In the genomic region with DNA sequence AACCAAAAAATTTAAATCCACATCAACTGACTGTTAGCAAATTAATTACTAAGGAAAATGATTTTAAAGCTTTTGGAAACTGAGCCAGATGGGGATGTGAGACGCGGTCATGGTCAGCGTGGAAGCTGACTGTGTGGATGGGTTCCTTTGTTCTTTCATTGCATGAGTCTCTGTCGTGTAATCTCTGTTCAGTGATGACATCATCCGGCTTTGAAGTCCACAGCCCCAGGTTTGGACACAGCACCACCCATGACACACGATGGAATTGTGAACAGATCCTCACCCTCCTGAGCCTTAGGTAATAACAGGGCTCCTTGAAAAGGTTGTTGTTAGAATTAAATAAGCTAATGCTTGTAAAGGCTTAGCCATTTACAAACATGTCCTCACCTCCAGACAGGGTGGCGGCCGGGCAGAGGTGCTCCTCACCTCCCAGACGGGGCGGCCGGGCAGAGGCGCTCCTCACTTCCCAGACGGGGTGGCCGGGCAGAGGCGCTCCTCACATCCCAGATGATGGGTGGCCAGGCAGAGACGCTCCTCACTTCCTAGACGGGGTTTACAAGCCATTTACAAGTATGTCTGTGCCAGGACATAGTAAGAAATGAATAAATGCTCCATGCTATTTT, we compare ENCODE assay signal across 24 cellular contexts.
DNase-seq lines count a peak whose midpoint lies in the region; TF ChIP-seq lines count a peak whose summit lies in the region.
"Had no signal": no experiment of that assay in that cellular context is flagged by ENCODE, and none has a peak within 500 bp of the region (broad histone marks: within the 10 kb centered on the region; RNA-seq: fewer than 3 reads in every experiment).

No MANE protein-coding gene starts in this region.

- H3K36me3 Mint-ChIP-seq in type B pancreatic cell (no peaks in the 10 kb centered on the region), endodermal cell (ENCODE audit: low read depth) (no peaks in the 10 kb centered on the region)
- H3K36me3 Mint-ChIP-seq in activated T-helper 1 cell treated with anti-CD3 and anti-CD28 coated beads, Interleukin-12 subunit alpha, Interleukin-12 subunit beta, Interleukin-2, Interleukin-4 antibody, amounts not matched to agents 30 ng/mL and 10 ng/mL and 1 ng/mL, durations not matched to agents 14 hours and 24 hours and 36 hours (ENCODE audit: low read depth): no peaks in the 10 kb centered on the region
- H3K36me3 Mint-ChIP-seq: CD14-positive monocyte had no signal

- peak; percentile 14 for DNase-seq in activated effector memory CD4-positive, alpha-beta T cell treated with anti-CD3 and anti-CD28 coated beads, Interleukin-2, amount 50 U/mL, for 16 hours
- DNase-seq in activated effector memory CD4-positive, alpha-beta T cell treated with Interleukin-2 at 50 U/mL for 16 hours: no peak
- peak; percentile 30 for DNase-seq in SW480 (ENCODE audit: low spot score)
- peak; percentile 37 for DNase-seq in mesenteric fat pad (ENCODE audit: low spot score)
- DNase-seq in type B pancreatic cell (ENCODE audit: extremely low spot score, unreplicated experiment): peak; percentile 7
- DNase-seq in activated T-helper 1 cell treated with anti-CD3 and anti-CD28 coated beads, Interleukin-12 subunit alpha, Interleukin-12 subunit beta, Interleukin-2, Interleukin-4 antibody, amounts not matched to agents 30 ng/mL and 10 ng/mL and 1 ng/mL, durations not matched to agents 14 hours and 24 hours and 36 hours (ENCODE audit: low spot score): no peak
- DNase-seq in endodermal cell: no peak
- no peak for DNase-seq in SK-N-DZ (ENCODE audit: low spot score)
- DNase-seq: 8988T; ACHN; AML-193; BE2C; CD4-positive, alpha-beta T cell; CD8-positive, alpha-beta memory T cell; DMS 273 treated with DMSO at 0.1 percent for 48 hours; DMS79; EL; GDM1; GOT3 had no signal

- H3K9me3 ChIP-seq in endodermal cell (ENCODE audit: control insufficient read depth, low read length): peaks cover 74% of the 10 kb centered on the region
- H3K9me3 ChIP-seq: BE2C, HAP-1 had no signal

- H3K4me1 Mint-ChIP-seq in type B pancreatic cell (ENCODE audit: unreplicated experiment): no peaks in the 10 kb centered on the region
- H3K4me1 Mint-ChIP-seq in activated T-helper 1 cell treated with anti-CD3 and anti-CD28 coated beads, Interleukin-12 subunit alpha, Interleukin-12 subunit beta, Interleukin-2, Interleukin-4 antibody, amounts not matched to agents 30 ng/mL and 10 ng/mL and 1 ng/mL, durations not matched to agents 14 hours and 24 hours and 36 hours (ENCODE audit: low read depth): no peaks in the 10 kb centered on the region
- H3K4me1 Mint-ChIP-seq in endodermal cell: no peaks in the 10 kb centered on the region
- H3K4me1 Mint-ChIP-seq: CD14-positive monocyte; CD8-positive, alpha-beta memory T cell had no signal

- H3K4me3 Mint-ChIP-seq in type B pancreatic cell (no peak overlapping the region), endodermal cell (no peak overlapping the region)
- H3K4me3 Mint-ChIP-seq in activated T-helper 1 cell treated with anti-CD3 and anti-CD28 coated beads, Interleukin-12 subunit alpha, Interleukin-12 subunit beta, Interleukin-2, Interleukin-4 antibody, amounts not matched to agents 30 ng/mL and 10 ng/mL and 1 ng/mL, durations not matched to agents 14 hours and 24 hours and 36 hours: no peak overlapping the region
- H3K4me3 Mint-ChIP-seq: CD14-positive monocyte; CD4-positive, alpha-beta T cell; CD8-positive, alpha-beta memory T cell had no signal

- H3K4me1 ChIP-seq in endodermal cell (ENCODE audit: control insufficient read depth, insufficient read depth, low read length): no peaks in the 10 kb centered on the region
- H3K4me1 ChIP-seq: A549, BE2C, HAP-1 had no signal

- no peaks in the 10 kb centered on the region for H3K36me3 ChIP-seq in endodermal cell (ENCODE audit: control insufficient read depth, insufficient read depth, low read length)
- H3K36me3 ChIP-seq: BE2C; BLaER1 treated with 17β-estradiol and CSF1 and Interleukin-3, amounts not matched to agents 10 nM and 100 nM; HAP-1 had no signal

- H3K27ac Mint-ChIP-seq in type B pancreatic cell: no peak overlapping the region
- H3K27ac Mint-ChIP-seq in activated T-helper 1 cell treated with anti-CD3 and anti-CD28 coated beads, Interleukin-12 subunit alpha, Interleukin-12 subunit beta, Interleukin-2, Interleukin-4 antibody, amounts not matched to agents 30 ng/mL and 10 ng/mL and 1 ng/mL, durations not matched to agents 14 hours and 24 hours and 36 hours: no peak overlapping the region
- H3K27ac Mint-ChIP-seq in endodermal cell: no peak overlapping the region
- H3K27ac Mint-ChIP-seq: CD14-positive monocyte; CD4-positive, alpha-beta T cell; CD8-positive, alpha-beta memory T cell had no signal

- no peaks in the 10 kb centered on the region for H3K27me3 ChIP-seq in endodermal cell (ENCODE audit: control insufficient read depth, insufficient read depth, low read length, poor library complexity, severe bottlenecking)
- H3K27me3 ChIP-seq: BE2C; BLaER1 treated with 17β-estradiol and CSF1 and Interleukin-3, amounts not matched to agents 10 nM and 100 nM had no signal

- intact Hi-C loops in activated T-helper 1 cell treated with anti-CD3 and anti-CD28 coated beads, Interleukin-12 subunit alpha, Interleukin-12 subunit beta, Interleukin-2, Interleukin-4 antibody, amounts not matched to agents 30 ng/mL and 10 ng/mL and 1 ng/mL, durations not matched to agents 14 hours and 24 hours and 36 hours (cut with micrococcal nuclease): no loop called here

- H3K9ac ChIP-seq in endodermal cell (ENCODE audit: extremely low read depth, low read length, poor library complexity, severe bottlenecking): no peak overlapping the region
- H3K9ac ChIP-seq: BLaER1 treated with 17β-estradiol and CSF1 and Interleukin-3, amounts not matched to agents 10 nM and 100 nM had no signal

- no peak overlapping the region for H3K27ac ChIP-seq in endodermal cell (ENCODE audit: low read depth, low read length)
- H3K27ac ChIP-seq: A549; BLaER1 treated with 17β-estradiol and CSF1 and Interleukin-3, amounts not matched to agents 10 nM and 100 nM had no signal

- no peak for TF ChIP-seq CTCF in type B pancreatic cell (conservative IDR thresholded peaks at IDR 0.05)
- TF ChIP-seq CTCF in endodermal cell (conservative IDR thresholded peaks at IDR 0.05): no peak

- H3K4me3 ChIP-seq in endodermal cell (ENCODE audit: low read length): no peak overlapping the region
- H3K4me3 ChIP-seq: A549; BLaER1 treated with 17β-estradiol and CSF1 and Interleukin-3, amounts not matched to agents 10 nM and 100 nM; GM12878; HAP-1 had no signal

- H3K9me3 Mint-ChIP-seq in type B pancreatic cell (peaks cover 19% of the 10 kb centered on the region), endodermal cell (peaks cover 95% of the 10 kb centered on the region)
- peaks cover 10% of the 10 kb centered on the region for H3K9me3 Mint-ChIP-seq in activated T-helper 1 cell treated with anti-CD3 and anti-CD28 coated beads, Interleukin-12 subunit alpha, Interleukin-12 subunit beta, Interleukin-2, Interleukin-4 antibody, amounts not matched to agents 30 ng/mL and 10 ng/mL and 1 ng/mL, durations not matched to agents 14 hours and 24 hours and 36 hours

- WGBS in endodermal cell (ENCODE audit: insufficient coverage in 1 of 2, insufficient read length in 1 of 2), 2 experiments: 80 to 86% methylated on average over 4 to 17 of the region's 17 CpGs

- H3K27me3 Mint-ChIP-seq in type B pancreatic cell (no peaks in the 10 kb centered on the region), endodermal cell (ENCODE audit: insufficient read depth) (no peaks in the 10 kb centered on the region)
- no peaks in the 10 kb centered on the region for H3K27me3 Mint-ChIP-seq in activated T-helper 1 cell treated with anti-CD3 and anti-CD28 coated beads, Interleukin-12 subunit alpha, Interleukin-12 subunit beta, Interleukin-2, Interleukin-4 antibody, amounts not matched to agents 30 ng/mL and 10 ng/mL and 1 ng/mL, durations not matched to agents 14 hours and 24 hours and 36 hours (ENCODE audit: insufficient read depth)

Comparison
In these comparisons a context has a peak if more than half of its experiments do, and no peak if none do; other contexts are left out.
1. DNase-seq: peak in activated effector memory CD4-positive, alpha-beta T cell treated with anti-CD3 and anti-CD28 coated beads, Interleukin-2, amount 50 U/mL, for 16 hours (single experiment), SW480 (single experiment), mesenteric fat pad (single experiment) and type B pancreatic cell (single experiment); none in activated effector memory CD4-positive, alpha-beta T cell treated with Interleukin-2 at 50 U/mL for 16 hours (single experiment), activated T-helper 1 cell treated with anti-CD3 and anti-CD28 coated beads, Interleukin-12 subunit alpha, Interleukin-12 subunit beta, Interleukin-2, Interleukin-4 antibody, amounts not matched to agents 30 ng/mL and 10 ng/mL and 1 ng/mL, durations not matched to agents 14 hours and 24 hours and 36 hours (single experiment), endodermal cell (single experiment) and SK-N-DZ (single experiment).